7 cellular contexts compared by ENCODE assay signal in genomic region chr1:98051065-98051675, GRCh38.
DNase-seq lines count a peak whose midpoint lies in the region; ATAC-seq, FAIRE-seq and TF ChIP-seq lines count a peak whose summit lies in the region.

No MANE protein-coding gene starts in this region.

- H3K9me3 ChIP-seq in breast epithelium (no peaks in the 10 kb centered on the region), kidney (ENCODE audit: control insufficient read depth in 1 of 2, low read length in 2 of 2) (no peaks in the 10 kb centered on the region)

- intact Hi-C loops in breast epithelium (cut with DNase I; ENCODE audit: low total_unique reads) = no loop called here
- intact Hi-C loops in kidney (cut with DNase I) = no loop called here

- no peak overlapping the region for H3K9ac ChIP-seq in kidney (ENCODE audit: low read length in 2 of 2)

- ATAC-seq in HG02642 (IDR thresholded peaks at IDR 0.05; ENCODE audit: poor library complexity, unreplicated experiment) = peak; percentile 54

- DNase-seq in NCI-H2029 treated with DMSO at 0.1 percent for 48 hours (lab: John Stamatoyannopoulos, UW) = peak; percentile 77
- DNase-seq in breast epithelium (ENCODE audit: low spot score in 2 of 2) = peak; percentile 53 to 62
- peak; percentile 51 for DNase-seq in kidney
- peak; percentile 77 for DNase-seq in stimulated activated CD4-positive, alpha-beta T cell treated with anti-CD3 and anti-CD28 coated beads, Interleukin-4, amount 100 ng/mL, for 24 hours

- H3K27ac ChIP-seq in breast epithelium (no peak overlapping the region), kidney (ENCODE audit: low read depth in 2 of 2, low read length in 2 of 2) (no peak overlapping the region)

- no peaks in the 10 kb centered on the region for H3K36me3 ChIP-seq in breast epithelium
- no peaks in the 10 kb centered on the region for H3K36me3 ChIP-seq in kidney (ENCODE audit: control insufficient read depth in 1 of 2, insufficient read depth in 2 of 2, low read length in 2 of 2)

- FAIRE-seq in TTC549 (lab: Jason Lieb, UNC) (peak; percentile 95), kidney (lab: Jason Lieb, UNC) (peak; percentile 91)

- H3K4me3 ChIP-seq in breast epithelium (no peak overlapping the region), kidney (ENCODE audit: low read length in 2 of 2) (no peak overlapping the region)

- H3K4me1 ChIP-seq in breast epithelium (peaks cover 0 to 6% of the 10 kb centered on the region in 2 donors), kidney (ENCODE audit: control insufficient read depth in 1 of 2, insufficient read depth in 1 of 2, low read depth in 1 of 2, low read length in 2 of 2) (peaks cover 9 to 12% of the 10 kb centered on the region in 2 donors)

- TF ChIP-seq POLR2A in breast epithelium (IDR thresholded peaks at IDR 0.05) = no peak

- peaks cover 2 to 38% of the 10 kb centered on the region in 2 donors for H3K27me3 ChIP-seq in breast epithelium

- TF ChIP-seq CTCF in GM12874 (IDR thresholded peaks at IDR 0.05; ENCODE audit: insufficient read depth, low read depth, low read length) = peak; percentile 80
- TF ChIP-seq CTCF in breast epithelium (IDR thresholded peaks at IDR 0.05) = peak; percentile 75 to 81 (median 79)
- TF ChIP-seq CTCF in kidney (IDR thresholded peaks at IDR 0.05; ENCODE audit: borderline replicate concordance, extremely low read depth, insufficient read depth) = peak; percentile 79
